In the genomic region with DNA sequence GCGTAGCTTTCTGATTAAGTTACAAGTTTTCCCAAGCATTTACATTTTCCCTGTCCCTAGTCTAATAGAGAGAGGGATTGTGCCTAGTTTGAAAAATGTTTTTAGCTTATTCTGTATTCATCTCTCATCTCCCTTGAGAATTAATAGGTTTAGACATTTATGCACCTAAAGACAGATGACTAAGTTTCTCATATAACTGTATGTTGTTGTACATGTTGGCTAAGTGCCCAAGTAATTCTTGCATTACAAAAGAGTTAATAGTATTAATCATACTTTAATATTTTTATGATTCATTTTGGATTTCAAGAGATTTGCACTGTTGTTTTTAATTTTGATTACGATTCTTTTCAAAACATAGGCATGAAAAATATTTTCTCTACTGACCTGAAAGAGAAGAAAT, we compare ENCODE assay signal across 23 cellular contexts.
DNase-seq lines count a peak whose midpoint lies in the region; ATAC-seq and TF ChIP-seq lines count a peak whose summit lies in the region.
"Had no signal": no experiment of that assay in that cellular context is flagged by ENCODE, and none has a peak within 500 bp of the region (broad histone marks: within the 10 kb centered on the region; RNA-seq: fewer than 3 reads in every experiment).

No MANE protein-coding gene starts in this region.

- H3K27me3 ChIP-seq in fibroblast of lung (ENCODE audit: control insufficient read depth, insufficient read depth, low read length): no peaks in the 10 kb centered on the region
- H3K27me3 ChIP-seq: dorsolateral prefrontal cortex, heart left ventricle, MG63 had no signal

- H4K20me1 ChIP-seq in fibroblast of lung (ENCODE audit: control insufficient read depth, extremely low read depth, insufficient read depth, low read length): no peaks in the 10 kb centered on the region

- no peak overlapping the region for H2AFZ ChIP-seq in fibroblast of lung (ENCODE audit: low read length)
- H2AFZ ChIP-seq: PC-9 had no signal

- H3K4me1 ChIP-seq in fibroblast of lung (ENCODE audit: control insufficient read depth, extremely low read depth, insufficient read depth, low read length): no peaks in the 10 kb centered on the region
- H3K4me1 ChIP-seq: heart left ventricle had no signal

- POLR2A ChIA-PET in GM10248 (lab: Yijun Ruan, JAX): no interaction called here

- H3K4me3 ChIP-seq in fibroblast of lung (replicated peaks in 1 of 4; ENCODE audit: control extremely low read depth in 1 of 4, insufficient read depth in 1 of 4, low read depth in 3 of 4, low read length in 4 of 4) (no peak overlapping the region), retinal pigment epithelial cell (ENCODE audit: low read length) (no peak overlapping the region)
- H3K4me3 ChIP-seq: dorsolateral prefrontal cortex, heart left ventricle, MG63, PC-9 had no signal

- intact Hi-C loops in Right ventricle myocardium superior (cut with DNase I): no loop called here

- ATAC-seq in Right ventricle myocardium superior (ENCODE audit: poor library complexity) (no peak), HG03159 (IDR thresholded peaks at IDR 0.05; ENCODE audit: unreplicated experiment) (no peak)
- ATAC-seq: heart left ventricle, left ventricle myocardium superior, WTC11 had no signal

- H3K79me2 ChIP-seq in fibroblast of lung (ENCODE audit: control insufficient read depth, insufficient read depth, low read length): no peaks in the 10 kb centered on the region

- peak; percentile 27 for DNase-seq in HPDE6-E6E7 (ENCODE audit: extremely low spot score)
- peak; percentile 69 for DNase-seq in amniotic epithelial cell (ENCODE audit: low read depth)
- DNase-seq in fibroblast of lung (ENCODE audit: low read depth in 2 of 2): peak; percentile 51 to 61
- DNase-seq in retinal pigment epithelial cell (ENCODE audit: low read depth): peak; percentile 88
- DNase-seq in Right ventricle myocardium superior: no peak
- DNase-seq in GM10248 (ENCODE audit: extremely low spot score): no peak
- DNase-seq in NOMO-1 treated with dmso at 0.1 percent for 144 hours (lab: John Stamatoyannopoulos, UW; ENCODE audit: unreplicated experiment): no peak
- DNase-seq: activated CD4-positive, alpha-beta T cell treated with anti-CD3 and anti-CD28 coated beads, Interleukin-2, amount 50 U/mL, for 48 hours; activated effector memory CD4-positive, alpha-beta T cell treated with Interleukin-2 at 50 U/mL for 16 hours; CD8-positive, alpha-beta memory T cell; dorsolateral prefrontal cortex; erythroblast; heart left ventricle; immature natural killer cell; left ventricle myocardium superior; MG63; NCI-H1436 treated with DMSO at 0.1 percent for 48 hours; NCI-H2171; stimulated activated CD4-positive, alpha-beta T cell treated with anti-CD3 and anti-CD28 coated beads, Interleukin-12 subunit alpha, Interleukin-12 subunit beta, amount 100 ng/mL, for 4 hours; stimulated activated CD8-positive, alpha-beta memory T cell treated with anti-CD3 and anti-CD28 coated beads, Interleukin-4, amount 100 ng/mL, for 48 hours had no signal

- H3K36me3 ChIP-seq in fibroblast of lung (ENCODE audit: control insufficient read depth, insufficient read depth, low read length): no peaks in the 10 kb centered on the region
- H3K36me3 ChIP-seq: heart left ventricle, MG63 had no signal

- H3K4me2 ChIP-seq in fibroblast of lung (ENCODE audit: extremely low read depth, insufficient read depth, low read length): no peak overlapping the region
- H3K4me2 ChIP-seq: PC-9 had no signal

- no peak for TF ChIP-seq CTCF in fibroblast of lung (conservative IDR thresholded peaks at IDR 0.05 in 1 of 2, IDR thresholded peaks at IDR 0.05 in 1 of 2; ENCODE audit: low read depth in 1 of 2, low read length in 2 of 2)
- no peak for TF ChIP-seq CTCF in retinal pigment epithelial cell (conservative IDR thresholded peaks at IDR 0.05; ENCODE audit: low read depth, low read length)
- no peak for TF ChIP-seq CTCF in GM10248 (IDR thresholded peaks at IDR 0.05; ENCODE audit: control extremely low read depth, extremely low read depth, low read depth, missing control alignments)

- no peaks in the 10 kb centered on the region for H3K9me3 ChIP-seq in fibroblast of lung (ENCODE audit: control insufficient read depth, insufficient read depth, low read depth, low read length)

- no peak overlapping the region for H3K9ac ChIP-seq in fibroblast of lung (ENCODE audit: insufficient read depth, low read length)

- CTCF ChIA-PET in GM10248 (lab: Yijun Ruan, JAX): no interaction called here

- H3K27ac ChIP-seq in fibroblast of lung (ENCODE audit: insufficient read depth, low read length): no peak overlapping the region
- H3K27ac ChIP-seq: dorsolateral prefrontal cortex, heart left ventricle, PC-9 had no signal

Comparison
In these comparisons a context has a peak if more than half of its experiments do, and no peak if none do; other contexts are left out.
1. DNase-seq: peak in HPDE6-E6E7 (single experiment), amniotic epithelial cell (single experiment), fibroblast of lung (2 of 2) and retinal pigment epithelial cell (single experiment); none in Right ventricle myocardium superior (single experiment), GM10248 (single experiment) and NOMO-1 treated with dmso at 0.1 percent for 144 hours (single experiment).